23 cellular contexts compared by ENCODE assay signal in genomic region chr14:39875028-39875427, GRCh38.
DNase-seq lines count a peak whose midpoint lies in the region; ATAC-seq, FAIRE-seq and TF ChIP-seq lines count a peak whose summit lies in the region.
"Had no signal": no experiment of that assay in that cellular context is flagged by ENCODE, and none has a peak within 500 bp of the region (broad histone marks: within the 10 kb centered on the region; RNA-seq: fewer than 3 reads in every experiment).

No MANE protein-coding gene starts in this region.

- peaks cover 3% of the 10 kb centered on the region for H3K4me1 Mint-ChIP-seq in mesothelial cell of epicardium

- H3K27me3 Mint-ChIP-seq in mesothelial cell of epicardium (ENCODE audit: low read depth): peaks cover 10% of the 10 kb centered on the region

- H3K36me3 Mint-ChIP-seq in mesothelial cell of epicardium: no peaks in the 10 kb centered on the region

- H3K9me3 Mint-ChIP-seq in mesothelial cell of epicardium: peaks cover 3% of the 10 kb centered on the region
- H3K9me3 Mint-ChIP-seq: activated naive CD4-positive, alpha-beta T cell treated with anti-CD3 and anti-CD28 coated beads for 36 hours had no signal

- no peak for DNase-seq in RCC 7860 (ENCODE audit: low spot score)
- no peak for DNase-seq in mesothelial cell of epicardium (ENCODE audit: low spot score in 2 of 2, unreplicated experiment in 2 of 2)
- no peak for DNase-seq in stimulated activated CD4-positive, alpha-beta T cell treated with anti-CD3 and anti-CD28 coated beads, Interleukin-1b, Interleukin-23, amount 100 ng/mL, for 48 hours
- DNase-seq: activated CD4-positive, CD25-positive, alpha-beta regulatory T cell treated with anti-CD3 and anti-CD28 coated beads, Interleukin-2, amount 50 U/mL, for 72 hours; activated CD8-positive, alpha-beta memory T cell treated with anti-CD3 and anti-CD28 coated beads for 24 hours; activated naive CD4-positive, alpha-beta T cell treated with anti-CD3 and anti-CD28 coated beads for 36 hours; activated T-cell treated with anti-CD3 and anti-CD28 coated beads, Interleukin-2, amount 50 U/mL, for 48 hours; BE2C; cortex of kidney; islet precursor cell; NCI-H187 treated with DMSO at 0.1 percent for 48 hours; NCI-H526 treated with DMSO at 0.1 percent for 48 hours; posterior cingulate gyrus; Right ventricle myocardium superior; stomach; SW 1271 had no signal

- TF ChIP-seq CTCF in mesothelial cell of epicardium (IDR thresholded peaks at IDR 0.05; ENCODE audit: unreplicated experiment): no peak

- H3K27ac Mint-ChIP-seq in mesothelial cell of epicardium: no peak overlapping the region
- H3K27ac Mint-ChIP-seq: activated naive CD4-positive, alpha-beta T cell treated with anti-CD3 and anti-CD28 coated beads for 36 hours had no signal

- ATAC-seq in GM18505 (IDR thresholded peaks at IDR 0.05; ENCODE audit: unreplicated experiment) (peak; percentile 41), GM19395 (IDR thresholded peaks at IDR 0.05; ENCODE audit: unreplicated experiment) (peak; percentile 60), HG02798 (IDR thresholded peaks at IDR 0.05; ENCODE audit: poor library complexity, unreplicated experiment) (peak; percentile 48), HG03442 (IDR thresholded peaks at IDR 0.05; ENCODE audit: unreplicated experiment) (peak; percentile 49), HG03139 (IDR thresholded peaks at IDR 0.05; ENCODE audit: unreplicated experiment) (no peak)
- ATAC-seq: A549, sciatic nerve had no signal

- FAIRE-seq in RCC 7860 (lab: Jason Lieb, UNC): no peak
- FAIRE-seq: A549 had no signal

- H3K4me3 Mint-ChIP-seq in mesothelial cell of epicardium: no peak overlapping the region
- H3K4me3 Mint-ChIP-seq: activated naive CD4-positive, alpha-beta T cell treated with anti-CD3 and anti-CD28 coated beads for 36 hours had no signal

- no peak for TF ChIP-seq POLR2A in GM18505 (IDR thresholded peaks at IDR 0.05; ENCODE audit: borderline replicate concordance, extremely low read depth, insufficient read depth, insufficient read length)
